In the genomic region with DNA sequence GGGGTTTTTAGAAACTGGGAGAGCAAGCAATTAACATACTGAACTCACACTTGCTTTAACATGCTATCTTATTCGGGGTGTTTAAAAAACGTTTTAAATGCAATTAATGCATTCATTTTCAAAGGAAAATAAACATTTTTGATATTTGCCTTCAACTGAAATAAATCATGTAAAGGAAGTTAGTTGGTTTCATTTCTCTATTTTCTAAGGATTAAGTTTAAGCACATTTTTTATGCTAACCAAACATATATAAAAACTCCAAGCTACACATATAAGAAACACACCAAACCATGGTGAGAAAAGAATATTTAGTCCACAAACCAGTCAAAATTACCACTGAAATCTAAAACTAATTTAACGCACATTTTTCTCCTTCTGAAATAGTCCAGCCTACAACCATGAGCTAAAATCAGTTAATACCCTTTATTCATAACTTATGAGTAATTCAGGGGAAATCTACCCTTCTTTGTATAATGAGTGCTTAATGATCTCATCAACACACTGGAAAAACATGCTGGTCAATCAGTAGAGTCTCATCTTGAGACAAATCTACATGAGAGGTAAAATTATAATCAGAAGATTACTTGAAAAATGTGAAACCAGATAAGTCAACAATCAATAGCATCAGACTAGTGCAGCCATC, we compare ENCODE assay signal across 1 cellular context.
TF ChIP-seq lines count a peak whose summit lies in the region.

No MANE protein-coding gene starts in this region.

TF ChIP-seq in GM12878, 131 proteins besides CTCF, POLR2A, EP300 and RAD21 (continued from another document and continues in another):
- TF ChIP-seq, protein P1, sequence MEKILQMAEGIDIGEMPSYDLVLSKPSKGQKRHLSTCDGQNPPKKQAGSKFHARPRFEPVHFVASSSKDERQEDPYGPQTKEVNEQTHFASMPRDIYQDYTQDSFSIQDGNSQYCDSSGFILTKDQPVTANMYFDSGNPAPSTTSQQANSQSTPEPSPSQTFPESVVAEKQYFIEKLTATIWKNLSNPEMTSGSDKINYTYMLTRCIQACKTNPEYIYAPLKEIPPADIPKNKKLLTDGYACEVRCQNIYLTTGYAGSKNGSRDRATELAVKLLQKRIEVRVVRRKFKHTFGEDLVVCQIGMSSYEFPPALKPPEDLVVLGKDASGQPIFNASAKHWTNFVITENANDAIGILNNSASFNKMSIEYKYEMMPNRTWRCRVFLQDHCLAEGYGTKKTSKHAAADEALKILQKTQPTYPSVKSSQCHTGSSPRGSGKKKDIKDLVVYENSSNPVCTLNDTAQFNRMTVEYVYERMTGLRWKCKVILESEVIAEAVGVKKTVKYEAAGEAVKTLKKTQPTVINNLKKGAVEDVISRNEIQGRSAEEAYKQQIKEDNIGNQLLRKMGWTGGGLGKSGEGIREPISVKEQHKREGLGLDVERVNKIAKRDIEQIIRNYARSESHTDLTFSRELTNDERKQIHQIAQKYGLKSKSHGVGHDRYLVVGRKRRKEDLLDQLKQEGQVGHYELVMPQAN (conservative IDR thresholded peaks at IDR 0.05): no peak
- TF ChIP-seq DPF2 (IDR thresholded peaks at IDR 0.05) (0 out of 2 replicates have a peak, but pooled peaks have one; percentile 41), JUND (IDR thresholded peaks at IDR 0.05; ENCODE audit: low read depth, low read length) (no peak), PAX8 (IDR thresholded peaks at IDR 0.05) (no peak), EZH2 (IDR thresholded peaks at IDR 0.05; ENCODE audit: borderline replicate concordance, control insufficient read depth, low read depth, low read length) (no peak), ZNF384 (IDR thresholded peaks at IDR 0.05; ENCODE audit: borderline replicate concordance, low read depth, low read length) (no peak), BMI1 (IDR thresholded peaks at IDR 0.05; ENCODE audit: borderline replicate concordance) (peak; percentile 30; the same call in 1 of the 2 replicates), PAX5 (IDR thresholded peaks at IDR 0.05; ENCODE audit: borderline replicate concordance, low read depth, low read length) (no peak), SMAD5 (IDR thresholded peaks at IDR 0.05; ENCODE audit: low read depth) (no peak), MEF2B (IDR thresholded peaks at IDR 0.05; ENCODE audit: partially characterized antibody, poor library complexity, severe bottlenecking) (no peak), CREM (IDR thresholded peaks at IDR 0.05; ENCODE audit: low read depth) (no peak), ZNF207 (IDR thresholded peaks at IDR 0.05; ENCODE audit: borderline replicate concordance) (no peak), IKZF1 (conservative IDR thresholded peaks at IDR 0.05) (no peak), KLF5 (IDR thresholded peaks at IDR 0.05; ENCODE audit: partially characterized antibody) (no peak), SIX5 (IDR thresholded peaks at IDR 0.05; ENCODE audit: low read depth, low read length, severe bottlenecking) (no peak), IRF4 (IDR thresholded peaks at IDR 0.05; ENCODE audit: low read depth, low read length) (no peak), ZNF622 (IDR thresholded peaks at IDR 0.05) (no peak), WRNIP1 (IDR thresholded peaks at IDR 0.05; ENCODE audit: borderline replicate concordance, low read depth, low read length) (no peak), NBN (IDR thresholded peaks at IDR 0.05) (no peak), NR2C1 (IDR thresholded peaks at IDR 0.05) (no peak), TARDBP (IDR thresholded peaks at IDR 0.05; ENCODE audit: borderline replicate concordance) (no peak)
- TF ChIP-seq, protein P2, sequence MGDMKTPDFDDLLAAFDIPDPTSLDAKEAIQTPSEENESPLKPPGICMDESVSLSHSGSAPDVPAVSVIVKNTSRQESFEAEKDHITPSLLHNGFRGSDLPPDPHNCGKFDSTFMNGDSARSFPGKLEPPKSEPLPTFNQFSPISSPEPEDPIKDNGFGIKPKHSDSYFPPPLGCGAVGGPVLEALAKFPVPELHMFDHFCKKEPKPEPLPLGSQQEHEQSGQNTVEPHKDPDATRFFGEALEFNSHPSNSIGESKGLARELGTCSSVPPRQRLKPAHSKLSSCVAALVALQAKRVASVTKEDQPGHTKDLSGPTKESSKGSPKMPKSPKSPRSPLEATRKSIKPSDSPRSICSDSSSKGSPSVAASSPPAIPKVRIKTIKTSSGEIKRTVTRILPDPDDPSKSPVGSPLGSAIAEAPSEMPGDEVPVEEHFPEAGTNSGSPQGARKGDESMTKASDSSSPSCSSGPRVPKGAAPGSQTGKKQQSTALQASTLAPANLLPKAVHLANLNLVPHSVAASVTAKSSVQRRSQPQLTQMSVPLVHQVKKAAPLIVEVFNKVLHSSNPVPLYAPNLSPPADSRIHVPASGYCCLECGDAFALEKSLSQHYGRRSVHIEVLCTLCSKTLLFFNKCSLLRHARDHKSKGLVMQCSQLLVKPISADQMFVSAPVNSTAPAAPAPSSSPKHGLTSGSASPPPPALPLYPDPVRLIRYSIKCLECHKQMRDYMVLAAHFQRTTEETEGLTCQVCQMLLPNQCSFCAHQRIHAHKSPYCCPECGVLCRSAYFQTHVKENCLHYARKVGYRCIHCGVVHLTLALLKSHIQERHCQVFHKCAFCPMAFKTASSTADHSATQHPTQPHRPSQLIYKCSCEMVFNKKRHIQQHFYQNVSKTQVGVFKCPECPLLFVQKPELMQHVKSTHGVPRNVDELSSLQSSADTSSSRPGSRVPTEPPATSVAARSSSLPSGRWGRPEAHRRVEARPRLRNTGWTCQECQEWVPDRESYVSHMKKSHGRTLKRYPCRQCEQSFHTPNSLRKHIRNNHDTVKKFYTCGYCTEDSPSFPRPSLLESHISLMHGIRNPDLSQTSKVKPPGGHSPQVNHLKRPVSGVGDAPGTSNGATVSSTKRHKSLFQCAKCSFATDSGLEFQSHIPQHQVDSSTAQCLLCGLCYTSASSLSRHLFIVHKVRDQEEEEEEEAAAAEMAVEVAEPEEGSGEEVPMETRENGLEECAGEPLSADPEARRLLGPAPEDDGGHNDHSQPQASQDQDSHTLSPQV (IDR thresholded peaks at IDR 0.05): no peak
- TF ChIP-seq, protein P3, sequence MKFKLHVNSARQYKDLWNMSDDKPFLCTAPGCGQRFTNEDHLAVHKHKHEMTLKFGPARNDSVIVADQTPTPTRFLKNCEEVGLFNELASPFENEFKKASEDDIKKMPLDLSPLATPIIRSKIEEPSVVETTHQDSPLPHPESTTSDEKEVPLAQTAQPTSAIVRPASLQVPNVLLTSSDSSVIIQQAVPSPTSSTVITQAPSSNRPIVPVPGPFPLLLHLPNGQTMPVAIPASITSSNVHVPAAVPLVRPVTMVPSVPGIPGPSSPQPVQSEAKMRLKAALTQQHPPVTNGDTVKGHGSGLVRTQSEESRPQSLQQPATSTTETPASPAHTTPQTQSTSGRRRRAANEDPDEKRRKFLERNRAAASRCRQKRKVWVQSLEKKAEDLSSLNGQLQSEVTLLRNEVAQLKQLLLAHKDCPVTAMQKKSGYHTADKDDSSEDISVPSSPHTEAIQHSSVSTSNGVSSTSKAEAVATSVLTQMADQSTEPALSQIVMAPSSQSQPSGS (IDR thresholded peaks at IDR 0.05; ENCODE audit: low read length): peak; percentile 70
- TF ChIP-seq, protein P4, sequence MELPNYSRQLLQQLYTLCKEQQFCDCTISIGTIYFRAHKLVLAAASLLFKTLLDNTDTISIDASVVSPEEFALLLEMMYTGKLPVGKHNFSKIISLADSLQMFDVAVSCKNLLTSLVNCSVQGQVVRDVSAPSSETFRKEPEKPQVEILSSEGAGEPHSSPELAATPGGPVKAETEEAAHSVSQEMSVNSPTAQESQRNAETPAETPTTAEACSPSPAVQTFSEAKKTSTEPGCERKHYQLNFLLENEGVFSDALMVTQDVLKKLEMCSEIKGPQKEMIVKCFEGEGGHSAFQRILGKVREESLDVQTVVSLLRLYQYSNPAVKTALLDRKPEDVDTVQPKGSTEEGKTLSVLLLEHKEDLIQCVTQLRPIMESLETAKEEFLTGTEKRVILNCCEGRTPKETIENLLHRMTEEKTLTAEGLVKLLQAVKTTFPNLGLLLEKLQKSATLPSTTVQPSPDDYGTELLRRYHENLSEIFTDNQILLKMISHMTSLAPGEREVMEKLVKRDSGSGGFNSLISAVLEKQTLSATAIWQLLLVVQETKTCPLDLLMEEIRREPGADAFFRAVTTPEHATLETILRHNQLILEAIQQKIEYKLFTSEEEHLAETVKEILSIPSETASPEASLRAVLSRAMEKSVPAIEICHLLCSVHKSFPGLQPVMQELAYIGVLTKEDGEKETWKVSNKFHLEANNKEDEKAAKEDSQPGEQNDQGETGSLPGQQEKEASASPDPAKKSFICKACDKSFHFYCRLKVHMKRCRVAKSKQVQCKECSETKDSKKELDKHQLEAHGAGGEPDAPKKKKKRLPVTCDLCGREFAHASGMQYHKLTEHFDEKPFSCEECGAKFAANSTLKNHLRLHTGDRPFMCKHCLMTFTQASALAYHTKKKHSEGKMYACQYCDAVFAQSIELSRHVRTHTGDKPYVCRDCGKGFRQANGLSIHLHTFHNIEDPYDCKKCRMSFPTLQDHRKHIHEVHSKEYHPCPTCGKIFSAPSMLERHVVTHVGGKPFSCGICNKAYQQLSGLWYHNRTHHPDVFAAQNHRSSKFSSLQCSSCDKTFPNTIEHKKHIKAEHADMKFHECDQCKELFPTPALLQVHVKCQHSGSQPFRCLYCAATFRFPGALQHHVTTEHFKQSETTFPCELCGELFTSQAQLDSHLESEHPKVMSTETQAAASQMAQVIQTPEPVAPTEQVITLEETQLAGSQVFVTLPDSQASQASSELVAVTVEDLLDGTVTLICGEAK (IDR thresholded peaks at IDR 0.05; ENCODE audit: borderline replicate concordance): no peak
- TF ChIP-seq, protein P5, sequence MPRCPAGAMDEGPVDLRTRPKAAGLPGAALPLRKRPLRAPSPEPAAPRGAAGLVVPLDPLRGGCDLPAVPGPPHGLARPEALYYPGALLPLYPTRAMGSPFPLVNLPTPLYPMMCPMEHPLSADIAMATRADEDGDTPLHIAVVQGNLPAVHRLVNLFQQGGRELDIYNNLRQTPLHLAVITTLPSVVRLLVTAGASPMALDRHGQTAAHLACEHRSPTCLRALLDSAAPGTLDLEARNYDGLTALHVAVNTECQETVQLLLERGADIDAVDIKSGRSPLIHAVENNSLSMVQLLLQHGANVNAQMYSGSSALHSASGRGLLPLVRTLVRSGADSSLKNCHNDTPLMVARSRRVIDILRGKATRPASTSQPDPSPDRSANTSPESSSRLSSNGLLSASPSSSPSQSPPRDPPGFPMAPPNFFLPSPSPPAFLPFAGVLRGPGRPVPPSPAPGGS (IDR thresholded peaks at IDR 0.05; ENCODE audit: borderline replicate concordance, insufficient read depth, low read depth, low read length, poor library complexity, severe bottlenecking): no peak
- TF ChIP-seq, protein P6, sequence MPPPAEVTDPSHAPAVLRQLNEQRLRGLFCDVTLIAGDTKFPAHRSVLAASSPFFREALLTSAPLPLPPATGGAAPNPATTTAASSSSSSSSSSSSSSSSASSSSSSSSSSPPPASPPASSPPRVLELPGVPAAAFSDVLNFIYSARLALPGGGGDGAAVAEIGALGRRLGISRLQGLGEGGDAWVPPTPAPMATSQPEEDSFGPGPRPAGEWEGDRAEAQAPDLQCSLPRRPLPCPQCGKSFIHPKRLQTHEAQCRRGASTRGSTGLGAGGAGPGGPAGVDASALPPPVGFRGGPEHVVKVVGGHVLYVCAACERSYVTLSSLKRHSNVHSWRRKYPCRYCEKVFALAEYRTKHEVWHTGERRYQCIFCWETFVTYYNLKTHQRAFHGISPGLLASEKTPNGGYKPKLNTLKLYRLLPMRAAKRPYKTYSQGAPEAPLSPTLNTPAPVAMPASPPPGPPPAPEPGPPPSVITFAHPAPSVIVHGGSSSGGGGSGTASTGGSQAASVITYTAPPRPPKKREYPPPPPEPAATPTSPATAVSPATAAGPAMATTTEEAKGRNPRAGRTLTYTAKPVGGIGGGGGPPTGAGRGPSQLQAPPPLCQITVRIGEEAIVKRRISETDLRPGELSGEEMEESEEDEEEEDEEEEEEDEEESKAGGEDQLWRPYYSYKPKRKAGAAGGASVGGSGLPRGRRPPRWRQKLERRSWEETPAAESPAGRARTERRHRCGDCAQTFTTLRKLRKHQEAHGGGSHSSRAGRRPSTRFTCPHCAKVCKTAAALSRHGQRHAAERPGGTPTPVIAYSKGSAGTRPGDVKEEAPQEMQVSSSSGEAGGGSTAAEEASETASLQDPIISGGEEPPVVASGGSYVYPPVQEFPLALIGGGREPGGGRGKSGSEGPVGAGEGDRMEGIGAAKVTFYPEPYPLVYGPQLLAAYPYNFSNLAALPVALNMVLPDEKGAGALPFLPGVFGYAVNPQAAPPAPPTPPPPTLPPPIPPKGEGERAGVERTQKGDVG (CRISPR knock-in tag; IDR thresholded peaks at IDR 0.05): no peak
- TF ChIP-seq, protein P7, sequence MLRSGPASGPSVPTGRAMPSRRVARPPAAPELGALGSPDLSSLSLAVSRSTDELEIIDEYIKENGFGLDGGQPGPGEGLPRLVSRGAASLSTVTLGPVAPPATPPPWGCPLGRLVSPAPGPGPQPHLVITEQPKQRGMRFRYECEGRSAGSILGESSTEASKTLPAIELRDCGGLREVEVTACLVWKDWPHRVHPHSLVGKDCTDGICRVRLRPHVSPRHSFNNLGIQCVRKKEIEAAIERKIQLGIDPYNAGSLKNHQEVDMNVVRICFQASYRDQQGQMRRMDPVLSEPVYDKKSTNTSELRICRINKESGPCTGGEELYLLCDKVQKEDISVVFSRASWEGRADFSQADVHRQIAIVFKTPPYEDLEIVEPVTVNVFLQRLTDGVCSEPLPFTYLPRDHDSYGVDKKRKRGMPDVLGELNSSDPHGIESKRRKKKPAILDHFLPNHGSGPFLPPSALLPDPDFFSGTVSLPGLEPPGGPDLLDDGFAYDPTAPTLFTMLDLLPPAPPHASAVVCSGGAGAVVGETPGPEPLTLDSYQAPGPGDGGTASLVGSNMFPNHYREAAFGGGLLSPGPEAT (IDR thresholded peaks at IDR 0.05; ENCODE audit: low read depth): peak; percentile 38; the same call in 1 of the 2 replicates
- TF ChIP-seq, protein P8, sequence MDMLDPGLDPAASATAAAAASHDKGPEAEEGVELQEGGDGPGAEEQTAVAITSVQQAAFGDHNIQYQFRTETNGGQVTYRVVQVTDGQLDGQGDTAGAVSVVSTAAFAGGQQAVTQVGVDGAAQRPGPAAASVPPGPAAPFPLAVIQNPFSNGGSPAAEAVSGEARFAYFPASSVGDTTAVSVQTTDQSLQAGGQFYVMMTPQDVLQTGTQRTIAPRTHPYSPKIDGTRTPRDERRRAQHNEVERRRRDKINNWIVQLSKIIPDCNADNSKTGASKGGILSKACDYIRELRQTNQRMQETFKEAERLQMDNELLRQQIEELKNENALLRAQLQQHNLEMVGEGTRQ (IDR thresholded peaks at IDR 0.05; ENCODE audit: borderline replicate concordance, low read depth, low read length): no peak
- TF ChIP-seq, protein P9, sequence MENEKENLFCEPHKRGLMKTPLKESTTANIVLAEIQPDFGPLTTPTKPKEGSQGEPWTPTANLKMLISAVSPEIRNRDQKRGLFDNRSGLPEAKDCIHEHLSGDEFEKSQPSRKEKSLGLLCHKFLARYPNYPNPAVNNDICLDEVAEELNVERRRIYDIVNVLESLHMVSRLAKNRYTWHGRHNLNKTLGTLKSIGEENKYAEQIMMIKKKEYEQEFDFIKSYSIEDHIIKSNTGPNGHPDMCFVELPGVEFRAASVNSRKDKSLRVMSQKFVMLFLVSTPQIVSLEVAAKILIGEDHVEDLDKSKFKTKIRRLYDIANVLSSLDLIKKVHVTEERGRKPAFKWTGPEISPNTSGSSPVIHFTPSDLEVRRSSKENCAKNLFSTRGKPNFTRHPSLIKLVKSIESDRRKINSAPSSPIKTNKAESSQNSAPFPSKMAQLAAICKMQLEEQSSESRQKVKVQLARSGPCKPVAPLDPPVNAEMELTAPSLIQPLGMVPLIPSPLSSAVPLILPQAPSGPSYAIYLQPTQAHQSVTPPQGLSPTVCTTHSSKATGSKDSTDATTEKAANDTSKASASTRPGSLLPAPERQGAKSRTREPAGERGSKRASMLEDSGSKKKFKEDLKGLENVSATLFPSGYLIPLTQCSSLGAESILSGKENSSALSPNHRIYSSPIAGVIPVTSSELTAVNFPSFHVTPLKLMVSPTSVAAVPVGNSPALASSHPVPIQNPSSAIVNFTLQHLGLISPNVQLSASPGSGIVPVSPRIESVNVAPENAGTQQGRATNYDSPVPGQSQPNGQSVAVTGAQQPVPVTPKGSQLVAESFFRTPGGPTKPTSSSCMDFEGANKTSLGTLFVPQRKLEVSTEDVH (IDR thresholded peaks at IDR 0.05; ENCODE audit: low read depth, partially characterized antibody): no peak
